In the genomic region with DNA sequence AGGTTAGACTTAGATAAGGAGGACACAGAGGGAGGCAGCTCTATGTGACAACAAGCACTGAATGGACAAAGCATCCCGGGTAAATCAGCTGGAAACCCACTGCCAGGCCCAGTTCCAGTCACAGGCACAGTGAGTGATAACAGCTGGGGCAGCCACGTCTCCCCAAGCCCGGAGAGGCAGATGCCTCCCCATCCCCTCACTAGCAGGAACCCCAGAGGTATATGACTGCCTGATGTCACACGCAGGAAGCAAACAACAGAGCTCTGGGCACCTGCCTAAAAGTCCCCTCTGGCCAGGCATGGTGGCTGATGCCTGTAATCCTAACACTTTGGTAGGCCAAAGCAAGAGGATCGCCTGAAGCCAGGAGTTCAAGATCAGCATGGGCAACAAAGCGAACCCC, we compare ENCODE assay signal across 11 cellular contexts. TPM values are rescaled to one million over a fixed set of nuclear protein-coding genes. Genes with fewer than 3 reads are reported as not detected.
DNase-seq lines count a peak whose midpoint lies in the region; ATAC-seq and TF ChIP-seq lines count a peak whose summit lies in the region.
"Had no signal": no experiment of that assay in that cellular context is flagged by ENCODE, and none has a peak within 500 bp of the region (broad histone marks: within the 10 kb centered on the region; RNA-seq: fewer than 3 reads in every experiment).

No MANE protein-coding gene starts in this region.

- H3K27ac ChIP-seq in stomach (peak overlapping the region; percentile 71 to 92 (median 81)), coronary artery (no peak overlapping the region), sigmoid colon (peak overlapping the region in 1 of 4 donors; percentile 1)

- POLR2A ChIA-PET in WTC11 (lab: Charles Lee): interaction anchor here (0.7 to 1.6 kb wide), 6 partner anchors 9 to 342 kb away, joined by 3 to 7 read pairs (median 3); a partner anchor contains a TSS

- H3K27me3 ChIP-seq in stomach (no peaks in the 10 kb centered on the region), sigmoid colon (no peaks in the 10 kb centered on the region)

- TF ChIP-seq POLR2A in stomach (IDR thresholded peaks at IDR 0.05): no peak
- no peak for TF ChIP-seq POLR2A in sigmoid colon (IDR thresholded peaks at IDR 0.05)

- no peaks in the 10 kb centered on the region for H3K27me3 Mint-ChIP-seq in WTC11 (ENCODE audit: low read depth)
- H3K27me3 Mint-ChIP-seq: brain had no signal

- H3K4me1 ChIP-seq in stomach: peaks cover 31 to 72% (median 57%) of the 10 kb centered on the region in 4 donors
- H3K4me1 ChIP-seq in sigmoid colon: peaks cover 0 to 10% (median 3%) of the 10 kb centered on the region in 4 donors

- intact Hi-C loops in left colon (cut with DNase I, micrococcal nuclease) (no loop called here), stomach (cut with DNase I; ENCODE audit: low total_unique reads) (no loop called here), sigmoid colon (cut with DNase I) (no loop called here)

- TF ChIP-seq EP300 in stomach (IDR thresholded peaks at IDR 0.05) (no peak), sigmoid colon (IDR thresholded peaks at IDR 0.05) (no peak)

- H3K4me3 ChIP-seq in stomach (no peak overlapping the region), coronary artery (no peak overlapping the region), sigmoid colon (no peak overlapping the region)

- TF ChIP-seq CTCF in WTC11 (IDR thresholded peaks at IDR 0.05): no peak
- TF ChIP-seq CTCF in stomach (IDR thresholded peaks at IDR 0.05): no peak
- TF ChIP-seq CTCF in coronary artery (IDR thresholded peaks at IDR 0.05): no peak
- TF ChIP-seq CTCF in sigmoid colon (IDR thresholded peaks at IDR 0.05): no peak

- H3K36me3 Mint-ChIP-seq in WTC11: peaks cover 6% of the 10 kb centered on the region; the same call in 1 of the 2 replicates

- peak overlapping the region; percentile 95 for H3K27ac Mint-ChIP-seq in WTC11

- peak; percentile 87 for DNase-seq in NCI-H748 (lab: John Stamatoyannopoulos, UW; ENCODE audit: unreplicated experiment)
- DNase-seq in NCI-H748 treated with DMSO at 0.1 percent for 48 hours (lab: John Stamatoyannopoulos, UW): no peak
- DNase-seq in WTC11 (ENCODE audit: low spot score): no peak
- peak in 1 of 2 donors; percentile 29 for DNase-seq in left colon
- no peak for DNase-seq in stomach
- no peak for DNase-seq in coronary artery (ENCODE audit: low spot score)
- no peak for DNase-seq in sigmoid colon
- DNase-seq: Karpas-422 had no signal

- H3K36me3 ChIP-seq in stomach (peaks cover 0 to 23% (median 14%) of the 10 kb centered on the region in 4 donors), sigmoid colon (peaks cover 0 to 20% (median 1%) of the 10 kb centered on the region in 4 donors)

- H3K9me3 ChIP-seq in stomach (no peaks in the 10 kb centered on the region), sigmoid colon (no peaks in the 10 kb centered on the region)

- H3K4me3 Mint-ChIP-seq in WTC11: peak overlapping the region; percentile 25; the same call in 1 of the 2 replicates
- H3K4me3 Mint-ChIP-seq: brain had no signal

- CTCF ChIA-PET in WTC11 (lab: Charles Lee): interaction anchor here (0.6 to 4.0 kb wide), 15 partner anchors 9 to 193 kb away, joined by 3 to 65 read pairs (median 4); a partner anchor contains a TSS

- H3K4me1 Mint-ChIP-seq in WTC11: peaks cover 54% of the 10 kb centered on the region

- WGBS in stomach, 5 donors: 49 to 55% (median 53%) methylated on average over 6 of the region's 6 CpGs
- 39 to 66% methylated on average over 6 of the region's 6 CpGs for WGBS in sigmoid colon, 2 donors

- no peaks in the 10 kb centered on the region for H3K9me3 Mint-ChIP-seq in WTC11
- H3K9me3 Mint-ChIP-seq: brain had no signal

- ATAC-seq in WTC11 (peak; percentile 18), left colon (peak; percentile 30), GM19023 (IDR thresholded peaks at IDR 0.05; ENCODE audit: unreplicated experiment) (no peak)

TF ChIP-seq in WTC11, 78 proteins besides CTCF, POLR2A, EP300 and RAD21:
- no peak for TF ChIP-seq TEAD1 (CRISPR knock-in tag; IDR thresholded peaks at IDR 0.05)
- no peak for TF ChIP-seq ZNF317 (CRISPR knock-in tag; IDR thresholded peaks at IDR 0.05; ENCODE audit: borderline replicate concordance, low read depth)
- TF ChIP-seq GRHL2 (CRISPR knock-in tag; IDR thresholded peaks at IDR 0.05; ENCODE audit: insufficient replicate concordance, severe bottlenecking): no peak
- TF ChIP-seq ELF4 (CRISPR knock-in tag; IDR thresholded peaks at IDR 0.05; ENCODE audit: low read depth): no peak
- TF ChIP-seq SMAD4 (CRISPR knock-in tag; IDR thresholded peaks at IDR 0.05): no peak
- no peak for TF ChIP-seq GTF2I (CRISPR knock-in tag; conservative IDR thresholded peaks at IDR 0.05)
- no peak for TF ChIP-seq PRRX2 (CRISPR knock-in tag; IDR thresholded peaks at IDR 0.05)

RNA-seq across cellular contexts. Expression of a gene that starts 18.2 kb away (rescaled TPM):
- total RNA-seq in WTC11 (2021) (0.46 to 0.92 TPM (median 0.72 TPM) in 3 replicates), left colon (under 1 TPM; 0.25 to 0.61 TPM), stomach (10 to 100 TPM in 1 of 5 donors, not detected in 4; 39.3 TPM), sigmoid colon (under 1 TPM in 3 of 4 donors, not detected in 1; 0.28 to 0.71 (median 0.66) TPM)
- polyA plus RNA-seq in stomach (1 to 10 TPM in 1 of 3 donors, under 1 TPM in 2; 0.25 to 4.5 (median 0.31) TPM), sigmoid colon (1 to 10 TPM in 1 of 3 donors, not detected in 2; 1.1 TPM)
- total RNA-seq: fibroblast of villous mesenchyme had no signal

RNA-seq across cellular contexts. Expression of a gene that starts 18.9 kb away (rescaled TPM):
- 17.3 to 18.9 TPM (median 17.6 TPM) in 3 replicates for total RNA-seq in WTC11 (2021)
- total RNA-seq in left colon: 10 to 100 TPM; 25.3 to 26.8 TPM
- 10 to 100 TPM; 10.3 to 29.2 (median 18.7) TPM for total RNA-seq in stomach
- polyA plus RNA-seq in stomach: 10 to 100 TPM; 14.4 to 31.0 (median 28.3) TPM
- 10 to 100 TPM; 17.5 to 49.6 (median 29.9) TPM for total RNA-seq in sigmoid colon
- 10 to 100 TPM; 14.4 to 32.4 (median 28.7) TPM for polyA plus RNA-seq in sigmoid colon

RNA-seq across cellular contexts. Expression of a gene that starts 19.3 kb away (rescaled TPM):
- total RNA-seq in WTC11 (2021) (49.8 to 53.0 TPM (median 50.2 TPM) in 3 replicates), left colon (10 to 100 TPM; 32.8 to 36.9 TPM), stomach (10 to 100 TPM; 11.0 to 64.2 (median 22.9) TPM), sigmoid colon (10 to 100 TPM in 2 of 4 donors, 1 to 10 TPM in 2; 9.1 to 25.8 (median 12.8) TPM)
- polyA plus RNA-seq in stomach (10 to 100 TPM; 33.6 to 66.7 (median 53.9) TPM), sigmoid colon (10 to 100 TPM; 46.5 to 56.4 (median 46.8) TPM)

RNA-seq across cellular contexts. Expression of a gene that starts 24.1 kb away (rescaled TPM):
- total RNA-seq in WTC11 (2021) (42.3 to 63.8 TPM (median 62.9 TPM) in 3 replicates), left colon (10 to 100 TPM; 21.2 to 35.1 TPM), stomach (10 to 100 TPM in 2 of 5 donors, 1 to 10 TPM in 1, not detected in 2; 1.3 to 13.6 (median 11.7) TPM), sigmoid colon (10 to 100 TPM in 3 of 4 donors, 1 to 10 TPM in 1; 2.2 to 27.8 (median 15.8) TPM)
- polyA plus RNA-seq in stomach (10 to 100 TPM; 21.4 to 37.4 (median 29.3) TPM), sigmoid colon (10 to 100 TPM; 45.0 to 71.7 (median 54.6) TPM)

RNA-seq across cellular contexts. Expression of a gene that starts 32.9 kb away (rescaled TPM):
- 21.7 to 25.9 TPM (median 22.8 TPM) in 3 replicates for total RNA-seq in WTC11 (2021)
- 10 to 100 TPM; 32.4 to 40.2 TPM for total RNA-seq in left colon
- total RNA-seq in stomach: 10 to 100 TPM in 4 of 5 donors, not detected in 1; 25.2 to 63.8 (median 48.2) TPM
- 10 to 100 TPM; 12.6 to 21.2 (median 15.0) TPM for polyA plus RNA-seq in stomach
- 10 to 100 TPM; 20.8 to 26.4 (median 22.4) TPM for total RNA-seq in sigmoid colon
- 10 to 100 TPM in 1 of 3 donors, 1 to 10 TPM in 2; 7.9 to 32.7 (median 9.6) TPM for polyA plus RNA-seq in sigmoid colon

Comparison
In these comparisons a context has a peak if more than half of its experiments do, and no peak if none do; other contexts are left out.
1. H3K27ac ChIP-seq: peak in stomach (5 of 5); none in coronary artery (0 of 2).